17 cellular contexts compared by ENCODE assay signal in the genomic region with DNA sequence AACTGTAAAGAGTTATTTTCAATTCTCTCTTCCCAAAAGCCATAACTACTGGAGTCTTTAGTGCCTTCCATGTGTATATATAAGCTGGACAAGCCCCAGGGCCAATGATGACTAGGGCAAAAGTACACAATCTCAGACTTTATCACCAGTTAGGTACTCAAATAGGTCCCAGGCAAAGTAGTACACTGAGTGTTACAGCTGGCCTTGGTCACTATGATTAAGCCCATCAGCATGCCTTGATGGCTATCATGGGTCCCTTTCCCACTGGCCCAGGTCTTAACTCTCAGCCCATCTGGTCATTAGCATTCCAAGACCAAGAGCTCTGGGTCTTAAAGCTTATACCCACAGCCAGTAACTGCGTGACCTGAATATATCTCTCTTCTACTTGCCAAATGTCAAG.
DNase-seq lines count a peak whose midpoint lies in the region; ATAC-seq, FAIRE-seq and TF ChIP-seq lines count a peak whose summit lies in the region.
"Had no signal": no experiment of that assay in that cellular context is flagged by ENCODE, and none has a peak within 500 bp of the region (broad histone marks: within the 10 kb centered on the region; RNA-seq: fewer than 3 reads in every experiment).

No MANE protein-coding gene starts in this region.

- no peaks in the 10 kb centered on the region for H3K36me3 ChIP-seq in bronchial epithelial cell (ENCODE audit: control insufficient read depth, insufficient read depth, low read length)
- H3K36me3 ChIP-seq: esophagus squamous epithelium, thyroid gland had no signal

- ATAC-seq in left lobe of liver (peak; percentile 17), HG03442 (IDR thresholded peaks at IDR 0.05; ENCODE audit: unreplicated experiment) (no peak)

- no peak overlapping the region for H3K4me3 ChIP-seq in bronchial epithelial cell (ENCODE audit: low read depth, low read length)
- H3K4me3 ChIP-seq: esophagus squamous epithelium, thyroid gland had no signal

- no peaks in the 10 kb centered on the region for H3K27me3 ChIP-seq in bronchial epithelial cell (ENCODE audit: control insufficient read depth, insufficient read depth, low read length)
- H3K27me3 ChIP-seq: esophagus squamous epithelium, thyroid gland had no signal

- DNase-seq in AG08395 (ENCODE audit: low spot score) (peak; percentile 48), M059J (ENCODE audit: low read depth) (peak; percentile 99), bronchial epithelial cell (ENCODE audit: low read depth) (peak; percentile 51), left lobe of liver (ENCODE audit: low spot score) (no peak), SIG-M5 treated with dmso at 0.1 percent for 504 hours (lab: John Stamatoyannopoulos, UW; ENCODE audit: unreplicated experiment) (no peak), mucosa of gallbladder (ENCODE audit: low spot score) (no peak)
- no peak for DNase-seq in stimulated activated CD4-positive, alpha-beta T cell treated with anti-CD3 and anti-CD28 coated beads, Interleukin-4, amount 100 ng/mL, for 1 hour
- DNase-seq: activated naive CD4-positive, alpha-beta T cell treated with anti-CD3 and anti-CD28 coated beads, Interleukin-2, amount 50 U/mL, for 16 hours; cerebellar nuclear complex; DMS 273 treated with DMSO at 0.1 percent for 48 hours; esophagus squamous epithelium; NCI-H1930; NCI-H69; SHP77 treated with DMSO at 0.1 percent for 48 hours; stimulated activated CD8-positive, alpha-beta memory T cell treated with anti-CD3 and anti-CD28 coated beads, Interleukin-4, amount 100 ng/mL, for 48 hours; thyroid gland had no signal

- no peak for FAIRE-seq in bronchial epithelial cell (lab: Jason Lieb, UNC)

- TF ChIP-seq CTCF in bronchial epithelial cell (IDR thresholded peaks at IDR 0.05; ENCODE audit: insufficient read depth, low read length, severe bottlenecking) = no peak

Comparison
In these comparisons a context has a peak if more than half of its experiments do, and no peak if none do; other contexts are left out.
1. DNase-seq: peak in AG08395 (single experiment), M059J (single experiment) and bronchial epithelial cell (single experiment); none in left lobe of liver (single experiment), SIG-M5 treated with dmso at 0.1 percent for 504 hours (single experiment), mucosa of gallbladder (single experiment) and stimulated activated CD4-positive, alpha-beta T cell treated with anti-CD3 and anti-CD28 coated beads, Interleukin-4, amount 100 ng/mL, for 1 hour (single experiment).